Comparison of ENCODE assay signal across 1 cellular context in the genomic region with DNA sequence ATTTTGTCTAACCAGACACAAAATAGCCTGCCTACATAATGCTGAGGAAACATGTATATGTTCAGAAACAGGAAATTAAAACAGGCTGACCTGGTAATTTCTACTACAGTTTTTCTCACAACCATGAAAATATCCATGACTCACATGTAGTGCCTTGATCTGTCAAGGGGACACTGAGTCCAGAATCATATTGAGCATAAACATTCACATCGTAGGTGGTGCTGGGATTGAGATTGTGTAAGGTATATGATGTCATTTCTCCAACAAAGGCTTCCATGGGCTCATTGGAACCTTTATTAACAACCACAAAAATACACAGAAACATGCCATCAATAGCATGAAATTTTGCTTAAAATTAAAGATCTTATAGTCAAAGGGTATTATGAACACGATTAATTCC.
TF ChIP-seq lines count a peak whose summit lies in the region.

No MANE protein-coding gene starts in this region.

TF ChIP-seq in WTC11, 78 proteins besides CTCF, POLR2A, EP300 and RAD21 (continued from another document):
- TF ChIP-seq, protein P1, sequence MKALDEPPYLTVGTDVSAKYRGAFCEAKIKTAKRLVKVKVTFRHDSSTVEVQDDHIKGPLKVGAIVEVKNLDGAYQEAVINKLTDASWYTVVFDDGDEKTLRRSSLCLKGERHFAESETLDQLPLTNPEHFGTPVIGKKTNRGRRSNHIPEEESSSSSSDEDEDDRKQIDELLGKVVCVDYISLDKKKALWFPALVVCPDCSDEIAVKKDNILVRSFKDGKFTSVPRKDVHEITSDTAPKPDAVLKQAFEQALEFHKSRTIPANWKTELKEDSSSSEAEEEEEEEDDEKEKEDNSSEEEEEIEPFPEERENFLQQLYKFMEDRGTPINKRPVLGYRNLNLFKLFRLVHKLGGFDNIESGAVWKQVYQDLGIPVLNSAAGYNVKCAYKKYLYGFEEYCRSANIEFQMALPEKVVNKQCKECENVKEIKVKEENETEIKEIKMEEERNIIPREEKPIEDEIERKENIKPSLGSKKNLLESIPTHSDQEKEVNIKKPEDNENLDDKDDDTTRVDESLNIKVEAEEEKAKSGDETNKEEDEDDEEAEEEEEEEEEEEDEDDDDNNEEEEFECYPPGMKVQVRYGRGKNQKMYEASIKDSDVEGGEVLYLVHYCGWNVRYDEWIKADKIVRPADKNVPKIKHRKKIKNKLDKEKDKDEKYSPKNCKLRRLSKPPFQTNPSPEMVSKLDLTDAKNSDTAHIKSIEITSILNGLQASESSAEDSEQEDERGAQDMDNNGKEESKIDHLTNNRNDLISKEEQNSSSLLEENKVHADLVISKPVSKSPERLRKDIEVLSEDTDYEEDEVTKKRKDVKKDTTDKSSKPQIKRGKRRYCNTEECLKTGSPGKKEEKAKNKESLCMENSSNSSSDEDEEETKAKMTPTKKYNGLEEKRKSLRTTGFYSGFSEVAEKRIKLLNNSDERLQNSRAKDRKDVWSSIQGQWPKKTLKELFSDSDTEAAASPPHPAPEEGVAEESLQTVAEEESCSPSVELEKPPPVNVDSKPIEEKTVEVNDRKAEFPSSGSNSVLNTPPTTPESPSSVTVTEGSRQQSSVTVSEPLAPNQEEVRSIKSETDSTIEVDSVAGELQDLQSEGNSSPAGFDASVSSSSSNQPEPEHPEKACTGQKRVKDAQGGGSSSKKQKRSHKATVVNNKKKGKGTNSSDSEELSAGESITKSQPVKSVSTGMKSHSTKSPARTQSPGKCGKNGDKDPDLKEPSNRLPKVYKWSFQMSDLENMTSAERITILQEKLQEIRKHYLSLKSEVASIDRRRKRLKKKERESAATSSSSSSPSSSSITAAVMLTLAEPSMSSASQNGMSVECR (CRISPR knock-in tag; IDR thresholded peaks at IDR 0.05; ENCODE audit: borderline replicate concordance) = no peak
- TF ChIP-seq ELF4 (CRISPR knock-in tag; IDR thresholded peaks at IDR 0.05; ENCODE audit: low read depth) = no peak
